9 cellular contexts compared by ENCODE assay signal in genomic region chr7:27167170-27167505, GRCh38. TPM values are rescaled to one million over a fixed set of nuclear protein-coding genes. Genes with fewer than 3 reads are reported as not detected.
DNase-seq lines count a peak whose midpoint lies in the region; ATAC-seq and TF ChIP-seq lines count a peak whose summit lies in the region.
"Had no signal": no experiment of that assay in that cellular context is flagged by ENCODE, and none has a peak within 500 bp of the region (broad histone marks: within the 10 kb centered on the region; RNA-seq: fewer than 3 reads in every experiment).

No MANE protein-coding gene starts in this region.

- peaks cover 90% of the 10 kb centered on the region for H3K27me3 ChIP-seq in CD4-positive, alpha-beta memory T cell (ENCODE audit: insufficient read depth, low read length)

- H3K4me3 Mint-ChIP-seq in CD4-positive, alpha-beta memory T cell = peak overlapping the region in 5 of 8 donors; percentile 7 to 60 (median 36)
- H3K4me3 Mint-ChIP-seq in central memory CD8-positive, alpha-beta T cell = peak overlapping the region; percentile 67
- H3K4me3 Mint-ChIP-seq in neural crest cell = peak overlapping the region; percentile 54

- H3K9me3 Mint-ChIP-seq in CD4-positive, alpha-beta memory T cell = peaks cover 0 to 57% (median 7%) of the 10 kb centered on the region in 8 donors
- no peaks in the 10 kb centered on the region for H3K9me3 Mint-ChIP-seq in central memory CD8-positive, alpha-beta T cell
- no peaks in the 10 kb centered on the region for H3K9me3 Mint-ChIP-seq in neural crest cell

- peaks cover 40% of the 10 kb centered on the region for H3K4me1 ChIP-seq in CD4-positive, alpha-beta memory T cell (ENCODE audit: insufficient read depth, low read length)

- ATAC-seq in central memory CD8-positive, alpha-beta T cell (replicated peaks; ENCODE audit: extremely low read depth, poor library complexity, severe bottlenecking) = no peak
- no peak for ATAC-seq in GM18873 (IDR thresholded peaks at IDR 0.05; ENCODE audit: low FRiP score, unreplicated experiment)

- intact Hi-C loops in CD4-positive, alpha-beta memory T cell (cut with micrococcal nuclease) = loop anchor here (5.0 to 10.0 kb wide), 4 partner anchors 662 to 1305 kb away; partner anchors contain the start of gene SNX10

- peak overlapping the region in 5 of 7 donors; percentile 22 to 85 (median 57) for H3K27ac Mint-ChIP-seq in CD4-positive, alpha-beta memory T cell
- peak overlapping the region; percentile 88 for H3K27ac Mint-ChIP-seq in central memory CD8-positive, alpha-beta T cell (ENCODE audit: low read depth)
- no peak overlapping the region for H3K27ac Mint-ChIP-seq in neural crest cell (ENCODE audit: unreplicated experiment)

- POLR2A ChIA-PET in CD4-positive, alpha-beta memory T cell (lab: Charles Lee; ENCODE audit: partially characterized antibody) = interaction anchor here (1.3 to 1.4 kb wide), 2 partner anchors 17 to 19 kb away, joined by 3 to 5 read pairs; no protein-coding TSS in a partner anchor

- H3K9me3 ChIP-seq in CD4-positive, alpha-beta memory T cell (ENCODE audit: control insufficient read depth in 1 of 2, low read length in 2 of 2) = no peaks in the 10 kb centered on the region

- peaks cover 17 to 40% (median 26%) of the 10 kb centered on the region in 4 donors for H3K4me1 Mint-ChIP-seq in CD4-positive, alpha-beta memory T cell
- H3K4me1 Mint-ChIP-seq in central memory CD8-positive, alpha-beta T cell = peaks cover 31% of the 10 kb centered on the region
- H3K4me1 Mint-ChIP-seq in neural crest cell = peaks cover 18% of the 10 kb centered on the region

- no peak for DNase-seq in CD4-positive, alpha-beta memory T cell
- DNase-seq in HFF-Myc (ENCODE audit: extremely low read depth, low read depth) (no peak), neural crest cell (ENCODE audit: low read depth, low spot score) (no peak), cerebellum (ENCODE audit: low spot score) (no peak), anterior cingulate cortex (lab: John Stamatoyannopoulos, UW) (no peak)
- DNase-seq in central memory CD8-positive, alpha-beta T cell (ENCODE audit: low spot score in 2 of 2) = no peak
- no peak for DNase-seq in activated effector memory CD4-positive, alpha-beta T cell treated with anti-CD3 and anti-CD28 coated beads, Interleukin-2, amount 50 U/mL, for 16 hours

- H3K4me3 ChIP-seq in CD4-positive, alpha-beta memory T cell (ENCODE audit: low read length in 2 of 2) = no peak overlapping the region
- H3K4me3 ChIP-seq in HFF-Myc (replicated peaks; ENCODE audit: low read depth, low read length) = peak overlapping the region; percentile 83

- CTCF ChIA-PET in CD4-positive, alpha-beta memory T cell (lab: Charles Lee; ENCODE audit: partially characterized antibody) = interaction anchor here (1.4 to 2.1 kb wide), 2 partner anchors 16 to 20 kb away, joined by 3 to 4 read pairs; no protein-coding TSS in a partner anchor

- no peak overlapping the region for H3K27ac ChIP-seq in CD4-positive, alpha-beta memory T cell (ENCODE audit: low read depth, low read length)

- H3K27me3 Mint-ChIP-seq in CD4-positive, alpha-beta memory T cell = peaks cover 58 to 71% of the 10 kb centered on the region in 2 donors
- peaks cover 93% of the 10 kb centered on the region for H3K27me3 Mint-ChIP-seq in central memory CD8-positive, alpha-beta T cell
- peaks cover 98% of the 10 kb centered on the region for H3K27me3 Mint-ChIP-seq in neural crest cell (ENCODE audit: low read depth)

- TF ChIP-seq CTCF in HFF-Myc (IDR thresholded peaks at IDR 0.05; ENCODE audit: low read depth, low read length, missing control alignments) (no peak), neural crest cell (conservative IDR thresholded peaks at IDR 0.05) (no peak)

- H3K36me3 ChIP-seq in CD4-positive, alpha-beta memory T cell (ENCODE audit: insufficient read depth, low read length) = no peaks in the 10 kb centered on the region

- peaks cover 0 to 2% of the 10 kb centered on the region in 2 donors for H3K36me3 Mint-ChIP-seq in CD4-positive, alpha-beta memory T cell
- H3K36me3 Mint-ChIP-seq in central memory CD8-positive, alpha-beta T cell (ENCODE audit: insufficient read depth) = peaks cover 38% of the 10 kb centered on the region
- peaks cover 9% of the 10 kb centered on the region for H3K36me3 Mint-ChIP-seq in neural crest cell (ENCODE audit: low read depth)

RNA-seq across cellular contexts. Expression of gene HOXA9, which starts 1.8 kb away (rescaled TPM):
- total RNA-seq in CD4-positive, alpha-beta memory T cell = not detected
- not detected for polyA plus RNA-seq in CD4-positive, alpha-beta memory T cell
- 9.0 and 10.0 TPM in 2 replicates for total RNA-seq in neural crest cell
- not detected for total RNA-seq in cerebellum
- total RNA-seq: T-helper 2 cell treated with Interferon-gamma antibody and Interleukin-4, amounts not matched to agents 100 ng/mL and 5 ng/mL, for 36 hours had no signal

RNA-seq across cellular contexts. Expression of gene HOXA10, which starts 7.0 kb away (rescaled TPM):
- total RNA-seq in CD4-positive, alpha-beta memory T cell = not detected
- not detected for polyA plus RNA-seq in CD4-positive, alpha-beta memory T cell
- 0.35 TPM in 1 of 2 replicates, not detected in the other for total RNA-seq in neural crest cell
- total RNA-seq in cerebellum = not detected
- total RNA-seq: T-helper 2 cell treated with Interferon-gamma antibody and Interleukin-4, amounts not matched to agents 100 ng/mL and 5 ng/mL, for 36 hours had no signal

RNA-seq across cellular contexts. Expression of gene HOXA7, which starts 10.7 kb away (rescaled TPM):
- not detected for total RNA-seq in CD4-positive, alpha-beta memory T cell
- not detected for polyA plus RNA-seq in CD4-positive, alpha-beta memory T cell
- total RNA-seq in neural crest cell (7.1 and 8.8 TPM in 2 replicates), cerebellum (not detected)
- total RNA-seq: T-helper 2 cell treated with Interferon-gamma antibody and Interleukin-4, amounts not matched to agents 100 ng/mL and 5 ng/mL, for 36 hours had no signal

RNA-seq across cellular contexts. Expression of gene HOXA3, which starts 14.8 kb away (rescaled TPM):
- not detected for total RNA-seq in CD4-positive, alpha-beta memory T cell
- under 1 TPM in 1 of 2 donors, not detected in 1; 0.07 TPM for polyA plus RNA-seq in CD4-positive, alpha-beta memory T cell
- total RNA-seq in neural crest cell (10.6 and 11.3 TPM in 2 replicates), cerebellum (not detected)
- total RNA-seq: T-helper 2 cell treated with Interferon-gamma antibody and Interleukin-4, amounts not matched to agents 100 ng/mL and 5 ng/mL, for 36 hours had no signal

RNA-seq across cellular contexts. Expression of gene HOXA11, which starts 17.9 kb away (rescaled TPM):
- not detected for total RNA-seq in CD4-positive, alpha-beta memory T cell
- polyA plus RNA-seq in CD4-positive, alpha-beta memory T cell = not detected
- total RNA-seq in neural crest cell = not detected in 2 replicates
- not detected for total RNA-seq in cerebellum
- total RNA-seq: T-helper 2 cell treated with Interferon-gamma antibody and Interleukin-4, amounts not matched to agents 100 ng/mL and 5 ng/mL, for 36 hours had no signal
